ENCODE assay signal across 9 cellular contexts in the genomic region with DNA sequence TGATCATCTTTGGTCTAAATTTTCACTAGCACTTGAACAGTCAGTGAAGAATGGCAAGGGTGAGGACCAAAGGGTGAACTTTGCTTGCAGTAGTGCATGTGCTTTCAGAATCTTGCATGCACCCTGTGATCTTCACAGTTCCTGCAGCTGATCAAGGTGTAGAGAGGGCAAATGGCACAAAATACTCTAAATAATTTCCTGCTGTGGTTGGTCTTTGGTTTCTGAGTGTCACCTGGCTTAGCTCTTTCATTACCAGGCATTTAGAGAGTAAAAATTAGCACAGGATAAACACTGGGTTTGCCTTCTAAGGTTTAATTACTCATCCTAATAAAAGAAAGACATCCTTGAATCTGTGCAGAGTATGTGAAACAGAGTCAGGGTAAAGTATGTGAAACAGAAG. TPM values are rescaled to one million over a fixed set of nuclear protein-coding genes. Genes with fewer than 3 reads are reported as not detected.
DNase-seq lines count a peak whose midpoint lies in the region; ATAC-seq and TF ChIP-seq lines count a peak whose summit lies in the region.
"Had no signal": no experiment of that assay in that cellular context is flagged by ENCODE, and none has a peak within 500 bp of the region (broad histone marks: within the 10 kb centered on the region; RNA-seq: fewer than 3 reads in every experiment).

No MANE protein-coding gene starts in this region.

- no peak overlapping the region for H3K27ac Mint-ChIP-seq in CD4-positive, CD25-positive, alpha-beta regulatory T cell

- peak overlapping the region in 3 of 4 donors; percentile 26 to 72 (median 56) for H3K4me3 Mint-ChIP-seq in CD4-positive, CD25-positive, alpha-beta regulatory T cell

- in situ Hi-C loops in GM13977 (cut with MboI; ENCODE audit: low pct_unique_long_range_greater_than_20kb, low sequenced_read_pairs, unreplicated experiment): loop anchor here (10.0 kb wide), 2 partner anchors 129 to 389 kb away; no protein-coding TSS in a partner anchor

- H3K36me3 Mint-ChIP-seq in CD4-positive, CD25-positive, alpha-beta regulatory T cell: peaks cover 15% of the 10 kb centered on the region

- peak overlapping the region; percentile 51 for H3K4me3 ChIP-seq in CD4-positive, CD25-positive, alpha-beta regulatory T cell (ENCODE audit: low read depth, low read length)

- no peaks in the 10 kb centered on the region for H3K9me3 Mint-ChIP-seq in CD4-positive, CD25-positive, alpha-beta regulatory T cell

- no peaks in the 10 kb centered on the region for H3K27me3 ChIP-seq in CD4-positive, CD25-positive, alpha-beta regulatory T cell (ENCODE audit: control insufficient read depth, insufficient read depth, low read length)

- H3K4me1 Mint-ChIP-seq in CD4-positive, CD25-positive, alpha-beta regulatory T cell: peaks cover 52 to 90% (median 75%) of the 10 kb centered on the region in 4 donors

- DNase-seq in CD4-positive, CD25-positive, alpha-beta regulatory T cell: peak in 1 of 3 donors; percentile 57
- peak; percentile 62 for DNase-seq in M059J (ENCODE audit: low read depth)
- DNase-seq in epithelial cell of prostate (ENCODE audit: low read depth, low spot score): no peak
- no peak for DNase-seq in GM13977 (ENCODE audit: low spot score)
- DNase-seq in NCI-H1930 (lab: John Stamatoyannopoulos, UW): no peak
- no peak for DNase-seq in NCI-H1092 treated with DMSO at 0.1 percent for 48 hours (lab: John Stamatoyannopoulos, UW)
- DNase-seq in DMS53 treated with DMSO at 0.1 percent for 48 hours (lab: John Stamatoyannopoulos, UW; ENCODE audit: unreplicated experiment): no peak
- DNase-seq: activated effector memory CD4-positive, alpha-beta T cell treated with anti-CD3 and anti-CD28 coated beads, Interleukin-2, amount 50 U/mL, for 16 hours had no signal

- H3K36me3 ChIP-seq in CD4-positive, CD25-positive, alpha-beta regulatory T cell (ENCODE audit: control insufficient read depth, insufficient read depth, low read length): peaks cover 17% of the 10 kb centered on the region

- peak; percentile 41 to 63 for ATAC-seq in CD4-positive, CD25-positive, alpha-beta regulatory T cell (ENCODE audit: low read depth in 2 of 2)
- peak; percentile 41 for ATAC-seq in GM21367 (IDR thresholded peaks at IDR 0.05; ENCODE audit: unreplicated experiment)

- no peaks in the 10 kb centered on the region for H3K9me3 ChIP-seq in CD4-positive, CD25-positive, alpha-beta regulatory T cell (ENCODE audit: control insufficient read depth in 2 of 2, low read length in 2 of 2)

- H3K4me1 ChIP-seq in CD4-positive, CD25-positive, alpha-beta regulatory T cell (ENCODE audit: control insufficient read depth, insufficient read depth, low read length, poor library complexity, severe bottlenecking): peaks cover 80% of the 10 kb centered on the region

- peaks cover 4% of the 10 kb centered on the region for H3K27me3 Mint-ChIP-seq in CD4-positive, CD25-positive, alpha-beta regulatory T cell

- TF ChIP-seq CTCF in GM13977 (IDR thresholded peaks at IDR 0.05; ENCODE audit: extremely low read depth, insufficient read depth, missing control alignments): no peak

- H3K27ac ChIP-seq in CD4-positive, CD25-positive, alpha-beta regulatory T cell (ENCODE audit: insufficient read depth, low read length, poor library complexity, severe bottlenecking): peak overlapping the region; percentile 43
- H3K27ac ChIP-seq in epithelial cell of prostate: peak overlapping the region; percentile 51

RNA-seq across cellular contexts. Expression of a gene that starts 11.4 kb away (rescaled TPM):
- total RNA-seq in CD4-positive, CD25-positive, alpha-beta regulatory T cell: 120 TPM
- polyA plus RNA-seq in CD4-positive, CD25-positive, alpha-beta regulatory T cell: 10 to 100 TPM; 11.5 to 24.2 (median 19.5) TPM
- 89.0 and 110 TPM in 2 replicates for total RNA-seq in M059J (2014; rRNA removed; shearing (Covaris generic))
